8 cellular contexts compared by ENCODE assay signal in genomic region chr16:85296859-85297698, GRCh38.
DNase-seq lines count a peak whose midpoint lies in the region; ATAC-seq and TF ChIP-seq lines count a peak whose summit lies in the region.

No MANE protein-coding gene starts in this region.

- CTCF ChIA-PET in WTC11 (lab: Charles Lee) = interaction anchor here (0.6 to 3.4 kb wide), 51 partner anchors 9 to 563 kb away, joined by 3 to 21 read pairs (median 4); no protein-coding TSS in a partner anchor

- peak; percentile 93 for ATAC-seq in WTC11
- peak; percentile 72 for ATAC-seq in stimulated activated naive CD8-positive, alpha-beta T cell treated with anti-CD3 and anti-CD28 coated beads, Interleukin-15, Interleukin-2, amounts not matched to agents 100 U/mL and 50 U/mL, for 24 hours
- no peak for ATAC-seq in GM21447 (IDR thresholded peaks at IDR 0.05; ENCODE audit: unreplicated experiment)
- ATAC-seq in GM18511 (IDR thresholded peaks at IDR 0.05; ENCODE audit: unreplicated experiment) = no peak

- H3K4me3 ChIP-seq in KMS-11 (IDR thresholded peaks at IDR 0.05; ENCODE audit: insufficient read depth, low read depth, low read length) = no peak overlapping the region

- no peak overlapping the region for H3K4me3 Mint-ChIP-seq in WTC11

- no peaks in the 10 kb centered on the region for H3K9me3 Mint-ChIP-seq in WTC11

- DNase-seq in D341Med (ENCODE audit: low spot score) (peak; percentile 79), WTC11 (ENCODE audit: low spot score) (peak; percentile 78), cerebellar cortex (ENCODE audit: low spot score) (peak; percentile 43), medulla oblongata (ENCODE audit: extremely low spot score) (peak; percentile 79)
- peak; percentile 76 for DNase-seq in stimulated activated naive CD8-positive, alpha-beta T cell treated with anti-CD3 and anti-CD28 coated beads, Interleukin-15, Interleukin-2, amounts not matched to agents 100 U/mL and 50 U/mL, for 24 hours

- no peak overlapping the region for H3K27ac ChIP-seq in KMS-11

- POLR2A ChIA-PET in WTC11 (lab: Charles Lee) = no interaction called here

- peaks cover 91% of the 10 kb centered on the region for H3K27me3 ChIP-seq in KMS-11 (ENCODE audit: insufficient read depth, low read depth)

- no peak overlapping the region for H3K4me2 ChIP-seq in KMS-11

- H3K79me2 ChIP-seq in KMS-11 (ENCODE audit: insufficient read depth, low read depth) = no peaks in the 10 kb centered on the region

- H3K4me1 ChIP-seq in KMS-11 (ENCODE audit: low read depth, poor library complexity, severe bottlenecking) = no peaks in the 10 kb centered on the region

- H3K36me3 ChIP-seq in KMS-11 (ENCODE audit: insufficient read depth) = no peaks in the 10 kb centered on the region

- TF ChIP-seq CTCF in KMS-11 (conservative IDR thresholded peaks at IDR 0.05; ENCODE audit: low read depth, low read length) (peak; percentile 71), WTC11 (IDR thresholded peaks at IDR 0.05) (peak; percentile 71)

- no peak overlapping the region for H2AFZ ChIP-seq in KMS-11 (ENCODE audit: low read depth)

- H3K9ac ChIP-seq in KMS-11 = no peak overlapping the region

- H3K27ac Mint-ChIP-seq in WTC11 = no peak overlapping the region

- no peaks in the 10 kb centered on the region for H3K27me3 Mint-ChIP-seq in WTC11 (ENCODE audit: low read depth)

- no peaks in the 10 kb centered on the region for H3K36me3 Mint-ChIP-seq in WTC11

- H4K20me1 ChIP-seq in KMS-11 (ENCODE audit: insufficient read depth) = no peaks in the 10 kb centered on the region

- peaks cover 17% of the 10 kb centered on the region for H3K4me1 Mint-ChIP-seq in WTC11

TF ChIP-seq in WTC11, 78 proteins besides CTCF, POLR2A, EP300 and RAD21:
- TF ChIP-seq FOXP1 (CRISPR knock-in tag; IDR thresholded peaks at IDR 0.05; ENCODE audit: borderline replicate concordance) = 0 out of 2 replicates have a peak, but pooled peaks have one; percentile 21
- TF ChIP-seq PRDM15 (CRISPR knock-in tag; IDR thresholded peaks at IDR 0.05) = no peak
- TF ChIP-seq, protein P1, sequence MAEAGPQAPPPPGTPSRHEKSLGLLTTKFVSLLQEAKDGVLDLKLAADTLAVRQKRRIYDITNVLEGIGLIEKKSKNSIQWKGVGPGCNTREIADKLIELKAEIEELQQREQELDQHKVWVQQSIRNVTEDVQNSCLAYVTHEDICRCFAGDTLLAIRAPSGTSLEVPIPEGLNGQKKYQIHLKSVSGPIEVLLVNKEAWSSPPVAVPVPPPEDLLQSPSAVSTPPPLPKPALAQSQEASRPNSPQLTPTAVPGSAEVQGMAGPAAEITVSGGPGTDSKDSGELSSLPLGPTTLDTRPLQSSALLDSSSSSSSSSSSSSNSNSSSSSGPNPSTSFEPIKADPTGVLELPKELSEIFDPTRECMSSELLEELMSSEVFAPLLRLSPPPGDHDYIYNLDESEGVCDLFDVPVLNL (CRISPR knock-in tag; IDR thresholded peaks at IDR 0.05; ENCODE audit: borderline replicate concordance, low read depth) = no peak
- no peak for TF ChIP-seq ZNF138 (CRISPR knock-in tag; conservative IDR thresholded peaks at IDR 0.05)

Comparison
In these comparisons a context has a peak if more than half of its experiments do, and no peak if none do; other contexts are left out.
1. ATAC-seq: peak in WTC11 (single experiment) and stimulated activated naive CD8-positive, alpha-beta T cell treated with anti-CD3 and anti-CD28 coated beads, Interleukin-15, Interleukin-2, amounts not matched to agents 100 U/mL and 50 U/mL, for 24 hours (single experiment); none in GM21447 (single experiment) and GM18511 (single experiment).
2. Peak in every context shown above with its lines, with median percentiles within 50 percentile points of each other: DNase-seq.